1 cellular context compared by ENCODE assay signal in the genomic region with DNA sequence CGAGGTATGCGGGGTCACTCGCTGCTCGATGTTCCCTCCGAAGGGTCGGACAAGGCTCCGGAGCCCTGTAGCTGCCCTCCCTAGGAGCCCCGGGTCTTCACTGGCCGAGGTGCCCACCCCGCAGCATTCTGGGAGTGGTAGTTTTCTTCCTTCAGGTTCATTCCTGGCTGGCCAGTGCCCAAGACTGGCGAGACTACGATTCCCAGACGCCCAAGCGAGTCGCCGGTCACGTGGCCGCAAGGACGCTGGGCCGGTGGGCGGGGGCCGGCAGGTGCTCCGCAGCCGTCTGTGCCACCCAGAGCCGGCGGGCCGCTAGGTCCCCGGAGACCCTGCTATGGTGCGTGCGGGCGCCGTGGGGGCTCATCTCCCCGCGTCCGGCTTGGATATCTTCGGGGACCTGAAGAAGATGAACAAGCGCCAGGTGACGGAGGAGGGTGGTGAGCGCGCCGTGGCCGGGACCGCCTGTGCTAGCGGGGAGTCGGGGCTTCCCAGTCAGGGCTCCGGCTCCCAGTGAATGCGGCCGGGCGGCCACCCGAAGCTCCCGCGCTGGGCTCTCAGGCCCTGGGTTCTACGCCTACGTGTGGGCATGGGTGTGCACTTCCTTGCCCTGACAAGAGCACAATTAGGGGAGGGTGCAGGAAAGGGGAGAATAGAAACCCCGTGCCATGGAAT.
TF ChIP-seq lines count a peak whose summit lies in the region.

A gene (plus strand): TSS at position 270 of the 672 bp plus-strand sequence. CDS start 65 bp downstream, at position 335.

TF ChIP-seq in SK-N-SH, 30 proteins besides CTCF, POLR2A, EP300 and RAD21 (continued from another document):
- TF ChIP-seq, protein P1, sequence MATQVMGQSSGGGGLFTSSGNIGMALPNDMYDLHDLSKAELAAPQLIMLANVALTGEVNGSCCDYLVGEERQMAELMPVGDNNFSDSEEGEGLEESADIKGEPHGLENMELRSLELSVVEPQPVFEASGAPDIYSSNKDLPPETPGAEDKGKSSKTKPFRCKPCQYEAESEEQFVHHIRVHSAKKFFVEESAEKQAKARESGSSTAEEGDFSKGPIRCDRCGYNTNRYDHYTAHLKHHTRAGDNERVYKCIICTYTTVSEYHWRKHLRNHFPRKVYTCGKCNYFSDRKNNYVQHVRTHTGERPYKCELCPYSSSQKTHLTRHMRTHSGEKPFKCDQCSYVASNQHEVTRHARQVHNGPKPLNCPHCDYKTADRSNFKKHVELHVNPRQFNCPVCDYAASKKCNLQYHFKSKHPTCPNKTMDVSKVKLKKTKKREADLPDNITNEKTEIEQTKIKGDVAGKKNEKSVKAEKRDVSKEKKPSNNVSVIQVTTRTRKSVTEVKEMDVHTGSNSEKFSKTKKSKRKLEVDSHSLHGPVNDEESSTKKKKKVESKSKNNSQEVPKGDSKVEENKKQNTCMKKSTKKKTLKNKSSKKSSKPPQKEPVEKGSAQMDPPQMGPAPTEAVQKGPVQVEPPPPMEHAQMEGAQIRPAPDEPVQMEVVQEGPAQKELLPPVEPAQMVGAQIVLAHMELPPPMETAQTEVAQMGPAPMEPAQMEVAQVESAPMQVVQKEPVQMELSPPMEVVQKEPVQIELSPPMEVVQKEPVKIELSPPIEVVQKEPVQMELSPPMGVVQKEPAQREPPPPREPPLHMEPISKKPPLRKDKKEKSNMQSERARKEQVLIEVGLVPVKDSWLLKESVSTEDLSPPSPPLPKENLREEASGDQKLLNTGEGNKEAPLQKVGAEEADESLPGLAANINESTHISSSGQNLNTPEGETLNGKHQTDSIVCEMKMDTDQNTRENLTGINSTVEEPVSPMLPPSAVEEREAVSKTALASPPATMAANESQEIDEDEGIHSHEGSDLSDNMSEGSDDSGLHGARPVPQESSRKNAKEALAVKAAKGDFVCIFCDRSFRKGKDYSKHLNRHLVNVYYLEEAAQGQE (IDR thresholded peaks at IDR 0.05; ENCODE audit: low read depth, low read length) = no peak
- TF ChIP-seq, protein P2, sequence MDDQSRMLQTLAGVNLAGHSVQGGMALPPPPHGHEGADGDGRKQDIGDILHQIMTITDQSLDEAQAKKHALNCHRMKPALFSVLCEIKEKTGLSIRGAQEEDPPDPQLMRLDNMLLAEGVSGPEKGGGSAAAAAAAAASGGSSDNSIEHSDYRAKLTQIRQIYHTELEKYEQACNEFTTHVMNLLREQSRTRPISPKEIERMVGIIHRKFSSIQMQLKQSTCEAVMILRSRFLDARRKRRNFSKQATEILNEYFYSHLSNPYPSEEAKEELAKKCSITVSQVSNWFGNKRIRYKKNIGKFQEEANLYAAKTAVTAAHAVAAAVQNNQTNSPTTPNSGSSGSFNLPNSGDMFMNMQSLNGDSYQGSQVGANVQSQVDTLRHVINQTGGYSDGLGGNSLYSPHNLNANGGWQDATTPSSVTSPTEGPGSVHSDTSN (IDR thresholded peaks at IDR 0.05) = no peak
- TF ChIP-seq, protein P3, sequence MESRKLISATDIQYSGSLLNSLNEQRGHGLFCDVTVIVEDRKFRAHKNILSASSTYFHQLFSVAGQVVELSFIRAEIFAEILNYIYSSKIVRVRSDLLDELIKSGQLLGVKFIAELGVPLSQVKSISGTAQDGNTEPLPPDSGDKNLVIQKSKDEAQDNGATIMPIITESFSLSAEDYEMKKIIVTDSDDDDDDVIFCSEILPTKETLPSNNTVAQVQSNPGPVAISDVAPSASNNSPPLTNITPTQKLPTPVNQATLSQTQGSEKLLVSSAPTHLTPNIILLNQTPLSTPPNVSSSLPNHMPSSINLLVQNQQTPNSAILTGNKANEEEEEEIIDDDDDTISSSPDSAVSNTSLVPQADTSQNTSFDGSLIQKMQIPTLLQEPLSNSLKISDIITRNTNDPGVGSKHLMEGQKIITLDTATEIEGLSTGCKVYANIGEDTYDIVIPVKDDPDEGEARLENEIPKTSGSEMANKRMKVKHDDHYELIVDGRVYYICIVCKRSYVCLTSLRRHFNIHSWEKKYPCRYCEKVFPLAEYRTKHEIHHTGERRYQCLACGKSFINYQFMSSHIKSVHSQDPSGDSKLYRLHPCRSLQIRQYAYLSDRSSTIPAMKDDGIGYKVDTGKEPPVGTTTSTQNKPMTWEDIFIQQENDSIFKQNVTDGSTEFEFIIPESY (IDR thresholded peaks at IDR 0.05; ENCODE audit: borderline replicate concordance, low read depth) = no peak
- TF ChIP-seq TAF1 (IDR thresholded peaks at IDR 0.05; ENCODE audit: borderline replicate concordance, low read depth, low read length) (0 out of 2 replicates have a peak, but pooled peaks have one; percentile 39), GABPA (IDR thresholded peaks at IDR 0.05; ENCODE audit: low read depth) (no peak), FOSL2 (IDR thresholded peaks at IDR 0.05; ENCODE audit: borderline replicate concordance, low read depth) (no peak), POLR2AphosphoS5 (IDR thresholded peaks at IDR 0.05; ENCODE audit: low read depth, low read length) (no peak), FOXM1 (IDR thresholded peaks at IDR 0.05; ENCODE audit: low read depth) (no peak), FOXJ3 (CRISPR knock-in tag; IDR thresholded peaks at IDR 0.05) (no peak)
